In genomic region chr13:79289557-79289956, GRCh38 we compare ENCODE assay signal across 16 cellular contexts.
"Had no signal": no experiment of that assay in that cellular context is flagged by ENCODE, and none has a peak within 500 bp of the region (broad histone marks: within the 10 kb centered on the region; RNA-seq: fewer than 3 reads in every experiment).

No MANE protein-coding gene starts in this region.

- H3K27me3 ChIP-seq: adrenal gland, heart left ventricle, sigmoid colon, suprapubic skin had no signal

- H3K9me3 ChIP-seq: adrenal gland, heart left ventricle, sigmoid colon, suprapubic skin had no signal

- H3K36me3 ChIP-seq: adrenal gland, heart left ventricle, sigmoid colon, suprapubic skin had no signal

- H3K4me1 ChIP-seq: adrenal gland, sigmoid colon, suprapubic skin had no signal

- FAIRE-seq: frontal cortex had no signal

- DNase-seq: activated CD4-positive, alpha-beta T cell treated with anti-CD3 and anti-CD28 coated beads for 48 hours; activated CD8-positive, alpha-beta T cell treated with anti-CD3 and anti-CD28 coated beads, Interleukin-2, amount 10 ng/mL, durations not matched to agents 7 days and 5 days; activated naive CD4-positive, alpha-beta T cell treated with anti-CD3 and anti-CD28 coated beads, Interleukin-2, amount 50 U/mL, for 16 hours; adrenal gland; caudate nucleus; effector CD8-positive, alpha-beta T cell; heart left ventricle; left colon; mammary epithelial cell; sigmoid colon; stimulated activated CD4-positive, alpha-beta T cell treated with anti-CD3 and anti-CD28 coated beads, Interleukin-2, amount 100 ng/mL, for 24 hours; stimulated activated naive CD4-positive, alpha-beta T cell treated with Interleukin-2 at 50 U/mL for 16 hours had no signal

- H3K4me3 ChIP-seq: adrenal gland, coronary artery, heart left ventricle, sigmoid colon, suprapubic skin had no signal

- H3K27ac ChIP-seq: adrenal gland, coronary artery, heart left ventricle, sigmoid colon, suprapubic skin had no signal

- ATAC-seq: activated CD8-positive, alpha-beta T cell treated with anti-CD3 and anti-CD28 coated beads, Interleukin-2, amount 10 ng/mL, durations not matched to agents 7 days and 5 days; left colon; WTC11 had no signal
